In genomic region chr15:79025201-79025600, GRCh38 we compare ENCODE assay signal across 14 cellular contexts.
DNase-seq lines count a peak whose midpoint lies in the region; ATAC-seq, FAIRE-seq and TF ChIP-seq lines count a peak whose summit lies in the region.
"Had no signal": no experiment of that assay in that cellular context is flagged by ENCODE, and none has a peak within 500 bp of the region (broad histone marks: within the 10 kb centered on the region; RNA-seq: fewer than 3 reads in every experiment).

No MANE protein-coding gene starts in this region.

- CTCF ChIA-PET in CD8-positive, alpha-beta memory T cell (lab: Charles Lee) = no interaction called here

- no peak for ATAC-seq in HG03432 (IDR thresholded peaks at IDR 0.05; ENCODE audit: unreplicated experiment)
- ATAC-seq: activated CD8-positive, alpha-beta memory T cell treated with anti-CD3 and anti-CD28 coated beads, Interleukin-2, amount 10 ng/mL, durations not matched to agents 7 days and 5 days had no signal

- DNase-seq in D721Med (ENCODE audit: insufficient read length, low spot score) (no peak), GM13977 (ENCODE audit: low spot score) (peak; percentile 43), SK-MEL-5 (ENCODE audit: low read depth, low spot score) (peak; percentile 20), kidney (peak; percentile 18), activated T-cell treated with anti-CD3 and anti-CD28 coated beads for 4 hours (no peak)
- DNase-seq in CD8-positive, alpha-beta memory T cell = no peak
- DNase-seq in activated effector memory CD4-positive, alpha-beta T cell treated with Interleukin-2 at 50 U/mL for 16 hours = no peak
- DNase-seq: activated CD8-positive, alpha-beta memory T cell treated with anti-CD3 and anti-CD28 coated beads, Interleukin-2, amount 10 ng/mL, durations not matched to agents 7 days and 5 days; anterior cingulate cortex; immature natural killer cell; NCI-H2081 treated with DMSO at 0.1 percent for 48 hours; nephron progenitor cell had no signal

- no peaks in the 10 kb centered on the region for H3K4me1 Mint-ChIP-seq in CD8-positive, alpha-beta memory T cell
- H3K4me1 Mint-ChIP-seq: activated CD8-positive, alpha-beta memory T cell treated with anti-CD3 and anti-CD28 coated beads, Interleukin-2, amount 10 ng/mL, durations not matched to agents 7 days and 5 days; immature natural killer cell; nephron progenitor cell had no signal

- H3K27me3 Mint-ChIP-seq in CD8-positive, alpha-beta memory T cell = peaks cover 10 to 29% of the 10 kb centered on the region in 2 donors
- H3K27me3 Mint-ChIP-seq: activated CD8-positive, alpha-beta memory T cell treated with anti-CD3 and anti-CD28 coated beads, Interleukin-2, amount 10 ng/mL, durations not matched to agents 7 days and 5 days had no signal

- peaks cover 0 to 6% (median 3%) of the 10 kb centered on the region in 5 donors for H3K9me3 Mint-ChIP-seq in CD8-positive, alpha-beta memory T cell
- H3K9me3 Mint-ChIP-seq: immature natural killer cell had no signal

- H3K9me3 ChIP-seq in kidney (ENCODE audit: control insufficient read depth in 1 of 2, low read length in 2 of 2) = no peaks in the 10 kb centered on the region
- no peaks in the 10 kb centered on the region for H3K9me3 ChIP-seq in CD8-positive, alpha-beta memory T cell (ENCODE audit: low read length)

- in situ Hi-C loops in GM13977 (cut with MboI; ENCODE audit: low pct_unique_long_range_greater_than_20kb, low sequenced_read_pairs, unreplicated experiment) = loop anchor here (10.0 kb wide), 1 partner anchor 160 kb away; no protein-coding TSS in a partner anchor
- in situ Hi-C loops in SK-MEL-5 (cut with HindIII; ENCODE audit: low pct_unique_long_range_greater_than_20kb, low sequenced_read_pairs) = loop anchor here (25.0 kb wide), 1 partner anchor 162 kb away; no protein-coding TSS in a partner anchor

- no peaks in the 10 kb centered on the region for H3K4me1 ChIP-seq in kidney (ENCODE audit: control insufficient read depth in 1 of 2, insufficient read depth in 1 of 2, low read depth in 1 of 2, low read length in 2 of 2)
- no peaks in the 10 kb centered on the region for H3K4me1 ChIP-seq in CD8-positive, alpha-beta memory T cell (ENCODE audit: insufficient read depth, low read length)

- H3K4me3 ChIP-seq in kidney (ENCODE audit: low read length in 2 of 2) = no peak overlapping the region
- H3K4me3 ChIP-seq in CD8-positive, alpha-beta memory T cell (ENCODE audit: low read length) = no peak overlapping the region

- peak; percentile 2 for TF ChIP-seq CTCF in D721Med (IDR thresholded peaks at IDR 0.05; ENCODE audit: insufficient read depth, missing control alignments)
- peak; percentile 49 for TF ChIP-seq CTCF in GM13977 (IDR thresholded peaks at IDR 0.05; ENCODE audit: extremely low read depth, insufficient read depth, missing control alignments)
- TF ChIP-seq CTCF in kidney (IDR thresholded peaks at IDR 0.05; ENCODE audit: borderline replicate concordance, extremely low read depth, insufficient read depth) = no peak

- FAIRE-seq in D721Med (lab: Jason Lieb, UNC) (no peak), kidney (lab: Jason Lieb, UNC) (no peak)

- no peak overlapping the region for H3K4me3 Mint-ChIP-seq in CD8-positive, alpha-beta memory T cell
- H3K4me3 Mint-ChIP-seq: activated CD8-positive, alpha-beta memory T cell treated with anti-CD3 and anti-CD28 coated beads, Interleukin-2, amount 10 ng/mL, durations not matched to agents 7 days and 5 days; immature natural killer cell; nephron progenitor cell; stimulated activated naive CD8-positive, alpha-beta T cell treated with anti-CD3 and anti-CD28 coated beads, Interleukin-15, Interleukin-2, amounts not matched to agents 100 ng/mL and 50 ng/mL, for 24 hours had no signal

- no peak overlapping the region for H3K27ac Mint-ChIP-seq in CD8-positive, alpha-beta memory T cell
- H3K27ac Mint-ChIP-seq: activated CD8-positive, alpha-beta memory T cell treated with anti-CD3 and anti-CD28 coated beads, Interleukin-2, amount 10 ng/mL, durations not matched to agents 7 days and 5 days; immature natural killer cell; stimulated activated naive CD8-positive, alpha-beta T cell treated with anti-CD3 and anti-CD28 coated beads, Interleukin-15, Interleukin-2, amounts not matched to agents 100 ng/mL and 50 ng/mL, for 24 hours had no signal

- POLR2A ChIA-PET in CD8-positive, alpha-beta memory T cell (lab: Charles Lee) = no interaction called here

- peaks cover 0 to 5% (median 0%) of the 10 kb centered on the region in 3 donors for H3K36me3 Mint-ChIP-seq in CD8-positive, alpha-beta memory T cell
- H3K36me3 Mint-ChIP-seq: immature natural killer cell had no signal

- no peaks in the 10 kb centered on the region for H3K27me3 ChIP-seq in CD8-positive, alpha-beta memory T cell (ENCODE audit: insufficient read depth, low read length, poor library complexity, severe bottlenecking)

- no peak overlapping the region for H3K27ac ChIP-seq in kidney (ENCODE audit: low read depth in 2 of 2, low read length in 2 of 2)
- no peak overlapping the region for H3K27ac ChIP-seq in CD8-positive, alpha-beta memory T cell (ENCODE audit: low read depth, low read length)

- intact Hi-C loops in kidney (cut with DNase I) = loop anchor here (5.0 kb wide), 1 partner anchor 152 kb away; no protein-coding TSS in a partner anchor

- no peaks in the 10 kb centered on the region for H3K36me3 ChIP-seq in kidney (ENCODE audit: control insufficient read depth in 1 of 2, insufficient read depth in 2 of 2, low read length in 2 of 2)
- H3K36me3 ChIP-seq in CD8-positive, alpha-beta memory T cell (ENCODE audit: insufficient read depth, low read length) = no peaks in the 10 kb centered on the region

- H3K9ac ChIP-seq in kidney (ENCODE audit: low read length in 2 of 2) = no peak overlapping the region

Comparison
In these comparisons a context has a peak if more than half of its experiments do, and no peak if none do; other contexts are left out.
1. DNase-seq: peak in GM13977 (single experiment), SK-MEL-5 (single experiment) and kidney (single experiment); none in D721Med (single experiment), CD8-positive, alpha-beta memory T cell (0 of 5), activated effector memory CD4-positive, alpha-beta T cell treated with Interleukin-2 at 50 U/mL for 16 hours (single experiment) and activated T-cell treated with anti-CD3 and anti-CD28 coated beads for 4 hours (single experiment).